In the genomic region with DNA sequence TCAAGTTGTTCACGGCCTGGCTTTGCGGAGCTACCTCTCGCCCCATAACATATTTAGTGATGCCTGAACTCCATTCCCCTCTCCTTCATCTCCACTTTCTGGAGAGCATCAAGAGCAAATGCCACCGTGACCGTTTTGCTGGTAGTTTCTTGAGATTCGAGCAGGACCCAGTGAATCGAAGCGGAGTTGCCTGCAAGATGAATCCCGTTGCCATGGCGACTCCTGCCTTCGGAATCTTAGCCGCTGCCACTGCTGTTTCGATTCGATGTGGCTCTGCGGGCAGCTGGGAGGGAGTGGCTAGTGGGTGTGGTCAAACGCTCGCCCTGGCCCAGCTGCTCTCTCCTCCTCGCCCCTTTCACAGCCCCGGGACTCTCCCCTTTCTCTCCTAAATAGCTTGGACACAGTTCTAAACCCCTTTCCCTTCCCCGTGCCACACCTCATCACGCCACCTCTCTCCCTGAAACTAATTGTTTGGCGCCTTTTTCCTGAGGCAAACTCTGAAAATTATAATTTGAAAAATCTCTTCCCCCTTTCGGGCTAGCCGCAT, we compare ENCODE assay signal across 8 cellular contexts. TPM values are rescaled to one million over a fixed set of nuclear protein-coding genes. Genes with fewer than 3 reads are reported as not detected.
DNase-seq lines count a peak whose midpoint lies in the region.

No MANE protein-coding gene starts in this region.

- H3K4me1 ChIP-seq in neuron (ENCODE audit: insufficient read depth, low read length) = peaks cover 36% of the 10 kb centered on the region
- peaks cover 27% of the 10 kb centered on the region for H3K4me1 ChIP-seq in stomach smooth muscle (ENCODE audit: control insufficient read depth, insufficient read depth, low read length)

- H2AFZ ChIP-seq in neuron (ENCODE audit: low read depth, low read length) = no peak overlapping the region

- no peaks in the 10 kb centered on the region for H3K36me3 ChIP-seq in neuron (ENCODE audit: insufficient read depth, low read length)
- H3K36me3 ChIP-seq in stomach smooth muscle (ENCODE audit: control insufficient read depth in 2 of 2, insufficient read depth in 2 of 2, low read length in 2 of 2) = no peaks in the 10 kb centered on the region

- peak overlapping the region; percentile 79 to 91 for H3K9ac ChIP-seq in stomach smooth muscle (ENCODE audit: low read length in 2 of 2)

- H3K27me3 ChIP-seq in neuron (ENCODE audit: insufficient read depth, low read length) (no peaks in the 10 kb centered on the region), stomach smooth muscle (ENCODE audit: control insufficient read depth in 1 of 2, insufficient read depth in 2 of 2, low read length in 2 of 2) (no peaks in the 10 kb centered on the region)

- DNase-seq in EH (ENCODE audit: low read depth) = peak; percentile 92
- DNase-seq in H4 (ENCODE audit: low spot score) = peak; percentile 84
- peak; percentile 83 for DNase-seq in LoVo (ENCODE audit: low spot score)
- DNase-seq in SHP77 (lab: John Stamatoyannopoulos, UW) = peak; percentile 87 to 94
- peak; percentile 46 for DNase-seq in activated gamma-delta T cell treated with anti-CD3 and anti-CD28 coated beads, Interleukin-2, amount 50 U/mL, for 16 hours (ENCODE audit: low read depth)
- peak; percentile 87 for DNase-seq in foreskin melanocyte

- H3K9me3 ChIP-seq in neuron (ENCODE audit: low read length) (no peaks in the 10 kb centered on the region), stomach smooth muscle (ENCODE audit: control insufficient read depth in 2 of 2, low read length in 2 of 2) (no peaks in the 10 kb centered on the region)

- peak overlapping the region; percentile 97 for H3K4me3 ChIP-seq in neuron (ENCODE audit: low read length)
- H3K4me3 ChIP-seq in stomach smooth muscle (ENCODE audit: low read length in 2 of 2) = peak overlapping the region; percentile 84 to 95

- peak overlapping the region; percentile 92 for H3K27ac ChIP-seq in stomach smooth muscle (ENCODE audit: low read length)

RNA-seq across cellular contexts. Expression of a gene that starts 1.4 kb away (rescaled TPM):
- 3.9 and 4.5 TPM in 2 replicates for total RNA-seq in H4 (2014; rRNA removed; shearing (Covaris generic))

Comparison
In these comparisons a context has a peak if more than half of its experiments do, and no peak if none do; other contexts are left out.
1. Peak in every context shown above with its lines: DNase-seq, H3K4me3 ChIP-seq and H3K27ac ChIP-seq.